ENCODE assay signal across 8 cellular contexts in genomic region chr1:67685558-67686271, GRCh38. TPM values are rescaled to one million over a fixed set of nuclear protein-coding genes. Genes with fewer than 3 reads are reported as not detected.
DNase-seq lines count a peak whose midpoint lies in the region; ATAC-seq and FAIRE-seq lines count a peak whose summit lies in the region.

No MANE protein-coding gene starts in this region.

- H3K36me3 ChIP-seq in iPS DF 6.9 (ENCODE audit: control insufficient read depth, insufficient read depth, low read length) = peaks cover 4% of the 10 kb centered on the region; the same call in 1 of the 2 replicates
- peaks cover 3 to 5% of the 10 kb centered on the region in 2 donors for H3K36me3 ChIP-seq in small intestine (ENCODE audit: control insufficient read depth in 2 of 2, insufficient read depth in 2 of 2, low read length in 2 of 2)

- H3K9me3 Mint-ChIP-seq in T-helper 1 cell treated with Interleukin-12 subunit alpha and Interleukin-12 subunit beta and Interleukin-4 antibody, amounts not matched to agents 30 μg/mL and 1 μg/mL, for 36 hours = no peaks in the 10 kb centered on the region

- peaks cover 33% of the 10 kb centered on the region for H3K4me1 Mint-ChIP-seq in T-helper 1 cell treated with Interleukin-12 subunit alpha and Interleukin-12 subunit beta and Interleukin-4 antibody, amounts not matched to agents 30 μg/mL and 1 μg/mL, for 36 hours (ENCODE audit: low read depth)

- H3K27ac ChIP-seq in angular gyrus (ENCODE audit: low read depth, low read length) (peak overlapping the region; percentile 86), iPS DF 6.9 (ENCODE audit: low read length) (no peak overlapping the region), small intestine (ENCODE audit: low read depth in 1 of 2, low read length in 1 of 2) (peak overlapping the region; percentile 97 to 100)

- WGBS in iPS DF 6.9 (ENCODE audit: insufficient coverage, insufficient read length) = no CpG with 5 or more reads among the region's 66 CpGs
- 0 to 1% (median 0%) methylated on average over 50 to 66 of the region's 66 CpGs for WGBS in small intestine, 3 donors

- in situ Hi-C loops in G401 (cut with HindIII; ENCODE audit: low sequenced_read_pairs) = no loop called here

- no peaks in the 10 kb centered on the region for H3K27me3 Mint-ChIP-seq in T-helper 1 cell treated with Interleukin-12 subunit alpha and Interleukin-12 subunit beta and Interleukin-4 antibody, amounts not matched to agents 30 μg/mL and 1 μg/mL, for 36 hours (ENCODE audit: low read depth)

- peaks cover 29% of the 10 kb centered on the region for H3K36me3 Mint-ChIP-seq in T-helper 1 cell treated with Interleukin-12 subunit alpha and Interleukin-12 subunit beta and Interleukin-4 antibody, amounts not matched to agents 30 μg/mL and 1 μg/mL, for 36 hours (ENCODE audit: low read depth)

- peak overlapping the region; percentile 99 for H3K27ac Mint-ChIP-seq in T-helper 1 cell treated with Interleukin-12 subunit alpha and Interleukin-12 subunit beta and Interleukin-4 antibody, amounts not matched to agents 30 μg/mL and 1 μg/mL, for 36 hours

- H3K4me3 Mint-ChIP-seq in T-helper 1 cell treated with Interleukin-12 subunit alpha and Interleukin-12 subunit beta and Interleukin-4 antibody, amounts not matched to agents 30 μg/mL and 1 μg/mL, for 36 hours = peak overlapping the region; percentile 99

- no peaks in the 10 kb centered on the region for H3K9me3 ChIP-seq in iPS DF 6.9 (ENCODE audit: control insufficient read depth, insufficient read depth, low read length)
- no peaks in the 10 kb centered on the region for H3K9me3 ChIP-seq in small intestine (ENCODE audit: control insufficient read depth, low read depth)

- no peak for FAIRE-seq in small intestine (lab: Jason Lieb, UNC)

- H3K4me1 ChIP-seq in iPS DF 6.9 (ENCODE audit: control insufficient read depth, insufficient read depth, low read length) (peaks cover 3% of the 10 kb centered on the region; the same call in 1 of the 2 replicates), small intestine (ENCODE audit: control insufficient read depth in 2 of 2, insufficient read depth in 1 of 2, low read depth in 1 of 2, low read length in 1 of 2) (peaks cover 2 to 9% of the 10 kb centered on the region in 2 donors)

- H3K27me3 ChIP-seq in iPS DF 6.9 (ENCODE audit: control insufficient read depth, insufficient read depth, low read length) = no peaks in the 10 kb centered on the region
- H3K27me3 ChIP-seq in small intestine (ENCODE audit: control insufficient read depth in 2 of 2, insufficient read depth in 2 of 2, low read length in 2 of 2) = no peaks in the 10 kb centered on the region

- peak; percentile 0 for ATAC-seq in GM19043 (IDR thresholded peaks at IDR 0.05; ENCODE audit: low read depth, unreplicated experiment)
- ATAC-seq in HG03354 (IDR thresholded peaks at IDR 0.05; ENCODE audit: poor library complexity, severe bottlenecking, unreplicated experiment) = peak; percentile 18

- DNase-seq in Ammon's horn (ENCODE audit: low spot score) (peak; percentile 44), iPS DF 6.9 (ENCODE audit: low read depth, low spot score) (no peak), small intestine (peak; percentile 47), G401 (ENCODE audit: low spot score) (no peak)

- H3K4me3 ChIP-seq in iPS DF 6.9 (ENCODE audit: low read length) (peak overlapping the region; percentile 79), small intestine (ENCODE audit: low read depth in 1 of 2, low read length in 2 of 2) (peak overlapping the region; percentile 64 to 99)

RNA-seq across cellular contexts. Expression of gene GADD45A, which starts 0.7 kb away (rescaled TPM):
- polyA plus RNA-seq in small intestine = 10 to 100 TPM; 31.2 to 76.3 (median 64.8) TPM
- 4.6 and 5.5 TPM in 2 replicates for total RNA-seq in G401 (2014; rRNA removed; shearing (Covaris generic))

Comparison
In these comparisons a context has a peak if more than half of its experiments do, and no peak if none do; other contexts are left out.
1. DNase-seq: peak in Ammon's horn (single experiment) and small intestine (single experiment); none in iPS DF 6.9 (single experiment) and G401 (single experiment).